17 cellular contexts compared by ENCODE assay signal in the genomic region with DNA sequence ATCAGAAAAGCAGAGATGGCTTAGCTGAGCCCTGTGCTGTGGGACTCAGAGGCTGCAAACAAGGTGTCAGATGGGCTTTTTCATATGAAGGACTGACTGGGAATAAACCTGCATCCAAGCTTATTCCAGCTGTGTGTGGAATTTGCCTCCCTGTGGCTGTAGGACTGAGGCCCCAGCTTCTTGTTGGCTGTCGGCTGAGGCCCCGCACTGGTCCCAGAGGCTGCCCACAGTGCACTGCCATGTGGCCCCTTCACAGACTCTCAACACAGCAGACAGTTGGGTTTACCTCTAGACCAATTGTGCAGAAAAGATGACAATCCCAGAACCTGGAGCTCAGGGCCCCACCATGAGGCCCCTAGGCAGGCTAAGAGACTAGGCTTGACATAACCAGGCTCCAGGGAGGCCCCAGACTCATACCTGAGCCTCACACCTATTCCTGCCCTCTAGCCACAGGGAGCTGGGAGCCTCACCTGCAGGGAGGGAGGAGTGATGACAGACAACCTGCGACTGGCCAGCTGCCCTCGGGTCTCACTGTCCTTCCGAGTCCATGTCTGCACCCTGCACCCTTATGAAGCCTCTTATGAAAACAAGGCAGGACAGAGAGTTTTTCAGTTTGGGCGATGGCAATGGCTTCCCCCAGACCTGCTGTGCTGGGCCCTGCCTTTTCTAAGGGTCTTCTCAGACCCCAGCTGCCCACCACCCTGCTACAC.
DNase-seq lines count a peak whose midpoint lies in the region; ATAC-seq and TF ChIP-seq lines count a peak whose summit lies in the region.
"Had no signal": no experiment of that assay in that cellular context is flagged by ENCODE, and none has a peak within 500 bp of the region (broad histone marks: within the 10 kb centered on the region; RNA-seq: fewer than 3 reads in every experiment).

No MANE protein-coding gene starts in this region.

- H3K27me3 ChIP-seq in GM23338 (ENCODE audit: insufficient read depth), result no peaks in the 10 kb centered on the region
- no peaks in the 10 kb centered on the region for H3K27me3 ChIP-seq in endodermal cell (ENCODE audit: control insufficient read depth, insufficient read depth, low read length, poor library complexity, severe bottlenecking)
- peaks cover 0 to 39% (median 0%) of the 10 kb centered on the region in 3 donors for H3K27me3 ChIP-seq in stomach

- 87 to 89% methylated on average over 6 of the region's 6 CpGs for WGBS in endodermal cell (ENCODE audit: insufficient coverage in 1 of 2, insufficient read length in 1 of 2), 2 experiments
- 81 to 90% (median 84%) methylated on average over 6 of the region's 6 CpGs for WGBS in stomach, 5 donors

- TF ChIP-seq POLR2A in stomach (IDR thresholded peaks at IDR 0.05), result no peak

- peaks cover 50% of the 10 kb centered on the region for H3K9me3 Mint-ChIP-seq in GM23338
- peaks cover 27% of the 10 kb centered on the region for H3K9me3 Mint-ChIP-seq in endodermal cell

- H3K36me3 Mint-ChIP-seq in GM23338 (ENCODE audit: low read depth) (peaks cover 11% of the 10 kb centered on the region; the same call in 1 of the 3 replicates), endodermal cell (ENCODE audit: low read depth) (peaks cover 2% of the 10 kb centered on the region)

- no peaks in the 10 kb centered on the region for H3F3A ChIP-seq in GM23338 (replicated peaks; ENCODE audit: low read depth)

- H3K4me1 ChIP-seq in GM23338 (ENCODE audit: insufficient read depth) (no peaks in the 10 kb centered on the region), endodermal cell (ENCODE audit: control insufficient read depth, insufficient read depth, low read length) (no peaks in the 10 kb centered on the region), stomach (no peaks in the 10 kb centered on the region)

- DNase-seq in GM23338 (ENCODE audit: low spot score) (no peak), endodermal cell (peak; percentile 73), stomach (peak; percentile 7), NCI-H2227 treated with DMSO at 0.1 percent for 48 hours (lab: John Stamatoyannopoulos, UW) (no peak), NCI-H526 (lab: John Stamatoyannopoulos, UW) (no peak)
- DNase-seq in stimulated activated CD4-positive, alpha-beta T cell treated with anti-CD3 and anti-CD28 coated beads, Interleukin-2, amount 100 ng/mL, for 48 hours, result no peak
- DNase-seq: C1 segment of cervical spinal cord; Calu3; CD4-positive, alpha-beta memory T cell; COR-L47; DMS 273 treated with DMSO at 0.1 percent for 48 hours; DMS79; EL; GDM1; GM23248; HCEC 1CT had no signal

- no peaks in the 10 kb centered on the region for H3K27me3 Mint-ChIP-seq in GM23338 (ENCODE audit: insufficient read depth, low read depth, poor library complexity)
- peaks cover 2% of the 10 kb centered on the region for H3K27me3 Mint-ChIP-seq in endodermal cell (ENCODE audit: insufficient read depth)

- H3K4me1 Mint-ChIP-seq in GM23338 (no peaks in the 10 kb centered on the region), endodermal cell (no peaks in the 10 kb centered on the region)

- H4K20me1 ChIP-seq in GM23338 (replicated peaks; ENCODE audit: insufficient read depth), result no peaks in the 10 kb centered on the region

- H2AFZ ChIP-seq in GM23338, result no peak overlapping the region
- H2AFZ ChIP-seq: GM23248 had no signal

- no peak overlapping the region for H3K9ac ChIP-seq in endodermal cell (ENCODE audit: extremely low read depth, low read length, poor library complexity, severe bottlenecking)
- H3K9ac ChIP-seq: GM23248 had no signal

- H3K27ac ChIP-seq in GM23338 (ENCODE audit: low read depth) (no peak overlapping the region), endodermal cell (ENCODE audit: low read depth, low read length) (no peak overlapping the region), stomach (no peak overlapping the region)
- H3K27ac ChIP-seq: GM23248 had no signal

- H3K9me3 ChIP-seq in endodermal cell (ENCODE audit: control insufficient read depth, low read length) (peaks cover 13% of the 10 kb centered on the region), stomach (peaks cover 8 to 16% (median 14%) of the 10 kb centered on the region in 4 donors)

- no peak overlapping the region for H3K27ac Mint-ChIP-seq in GM23338
- H3K27ac Mint-ChIP-seq in endodermal cell, result no peak overlapping the region
- H3K27ac Mint-ChIP-seq: CD4-positive, alpha-beta memory T cell had no signal

- ATAC-seq in GM23338, result peak; percentile 61; the same call in 2 of the 3 replicates
- ATAC-seq: GM12878 had no signal

- H3K4me3 ChIP-seq in GM23338, result no peak overlapping the region
- no peak overlapping the region for H3K4me3 ChIP-seq in endodermal cell (ENCODE audit: low read length)
- no peak overlapping the region for H3K4me3 ChIP-seq in stomach
- H3K4me3 ChIP-seq: GM12878, GM23248 had no signal

- H3K36me3 ChIP-seq in GM23338 (ENCODE audit: insufficient read depth) (no peaks in the 10 kb centered on the region; the same call in 1 of the 2 replicates), endodermal cell (ENCODE audit: control insufficient read depth, insufficient read depth, low read length) (no peaks in the 10 kb centered on the region), stomach (no peaks in the 10 kb centered on the region)

- intact Hi-C loops in stomach (cut with DNase I; ENCODE audit: low total_unique reads), result no loop called here

- H3K4me3 Mint-ChIP-seq in GM23338 (no peak overlapping the region), endodermal cell (no peak overlapping the region)

- H3K4me2 ChIP-seq in GM23338, result no peak overlapping the region

- H3K9me2 ChIP-seq in GM23338 (ENCODE audit: insufficient read depth), result no peaks in the 10 kb centered on the region

- H3K79me2 ChIP-seq in GM23338 (replicated peaks; ENCODE audit: insufficient read depth), result no peaks in the 10 kb centered on the region

- no peak for TF ChIP-seq EP300 in stomach (IDR thresholded peaks at IDR 0.05)

- TF ChIP-seq CTCF in GM23338 (conservative IDR thresholded peaks at IDR 0.05; ENCODE audit: low read depth in 2 of 2) (no peak), endodermal cell (conservative IDR thresholded peaks at IDR 0.05) (no peak), stomach (IDR thresholded peaks at IDR 0.05) (no peak)

TF ChIP-seq in GM23338, 12 proteins besides CTCF, POLR2A, EP300 and RAD21 (continues in another document):
- TF ChIP-seq ZNF331 (CRISPR knock-in tag; IDR thresholded peaks at IDR 0.05; ENCODE audit: low read depth) (no peak), JUNB (IDR thresholded peaks at IDR 0.05; ENCODE audit: unreplicated experiment) (no peak), EZH2 (IDR thresholded peaks at IDR 0.05; ENCODE audit: low read depth, unreplicated experiment) (no peak), NANOG (IDR thresholded peaks at IDR 0.05; ENCODE audit: borderline replicate concordance) (no peak)
- TF ChIP-seq, protein P1, sequence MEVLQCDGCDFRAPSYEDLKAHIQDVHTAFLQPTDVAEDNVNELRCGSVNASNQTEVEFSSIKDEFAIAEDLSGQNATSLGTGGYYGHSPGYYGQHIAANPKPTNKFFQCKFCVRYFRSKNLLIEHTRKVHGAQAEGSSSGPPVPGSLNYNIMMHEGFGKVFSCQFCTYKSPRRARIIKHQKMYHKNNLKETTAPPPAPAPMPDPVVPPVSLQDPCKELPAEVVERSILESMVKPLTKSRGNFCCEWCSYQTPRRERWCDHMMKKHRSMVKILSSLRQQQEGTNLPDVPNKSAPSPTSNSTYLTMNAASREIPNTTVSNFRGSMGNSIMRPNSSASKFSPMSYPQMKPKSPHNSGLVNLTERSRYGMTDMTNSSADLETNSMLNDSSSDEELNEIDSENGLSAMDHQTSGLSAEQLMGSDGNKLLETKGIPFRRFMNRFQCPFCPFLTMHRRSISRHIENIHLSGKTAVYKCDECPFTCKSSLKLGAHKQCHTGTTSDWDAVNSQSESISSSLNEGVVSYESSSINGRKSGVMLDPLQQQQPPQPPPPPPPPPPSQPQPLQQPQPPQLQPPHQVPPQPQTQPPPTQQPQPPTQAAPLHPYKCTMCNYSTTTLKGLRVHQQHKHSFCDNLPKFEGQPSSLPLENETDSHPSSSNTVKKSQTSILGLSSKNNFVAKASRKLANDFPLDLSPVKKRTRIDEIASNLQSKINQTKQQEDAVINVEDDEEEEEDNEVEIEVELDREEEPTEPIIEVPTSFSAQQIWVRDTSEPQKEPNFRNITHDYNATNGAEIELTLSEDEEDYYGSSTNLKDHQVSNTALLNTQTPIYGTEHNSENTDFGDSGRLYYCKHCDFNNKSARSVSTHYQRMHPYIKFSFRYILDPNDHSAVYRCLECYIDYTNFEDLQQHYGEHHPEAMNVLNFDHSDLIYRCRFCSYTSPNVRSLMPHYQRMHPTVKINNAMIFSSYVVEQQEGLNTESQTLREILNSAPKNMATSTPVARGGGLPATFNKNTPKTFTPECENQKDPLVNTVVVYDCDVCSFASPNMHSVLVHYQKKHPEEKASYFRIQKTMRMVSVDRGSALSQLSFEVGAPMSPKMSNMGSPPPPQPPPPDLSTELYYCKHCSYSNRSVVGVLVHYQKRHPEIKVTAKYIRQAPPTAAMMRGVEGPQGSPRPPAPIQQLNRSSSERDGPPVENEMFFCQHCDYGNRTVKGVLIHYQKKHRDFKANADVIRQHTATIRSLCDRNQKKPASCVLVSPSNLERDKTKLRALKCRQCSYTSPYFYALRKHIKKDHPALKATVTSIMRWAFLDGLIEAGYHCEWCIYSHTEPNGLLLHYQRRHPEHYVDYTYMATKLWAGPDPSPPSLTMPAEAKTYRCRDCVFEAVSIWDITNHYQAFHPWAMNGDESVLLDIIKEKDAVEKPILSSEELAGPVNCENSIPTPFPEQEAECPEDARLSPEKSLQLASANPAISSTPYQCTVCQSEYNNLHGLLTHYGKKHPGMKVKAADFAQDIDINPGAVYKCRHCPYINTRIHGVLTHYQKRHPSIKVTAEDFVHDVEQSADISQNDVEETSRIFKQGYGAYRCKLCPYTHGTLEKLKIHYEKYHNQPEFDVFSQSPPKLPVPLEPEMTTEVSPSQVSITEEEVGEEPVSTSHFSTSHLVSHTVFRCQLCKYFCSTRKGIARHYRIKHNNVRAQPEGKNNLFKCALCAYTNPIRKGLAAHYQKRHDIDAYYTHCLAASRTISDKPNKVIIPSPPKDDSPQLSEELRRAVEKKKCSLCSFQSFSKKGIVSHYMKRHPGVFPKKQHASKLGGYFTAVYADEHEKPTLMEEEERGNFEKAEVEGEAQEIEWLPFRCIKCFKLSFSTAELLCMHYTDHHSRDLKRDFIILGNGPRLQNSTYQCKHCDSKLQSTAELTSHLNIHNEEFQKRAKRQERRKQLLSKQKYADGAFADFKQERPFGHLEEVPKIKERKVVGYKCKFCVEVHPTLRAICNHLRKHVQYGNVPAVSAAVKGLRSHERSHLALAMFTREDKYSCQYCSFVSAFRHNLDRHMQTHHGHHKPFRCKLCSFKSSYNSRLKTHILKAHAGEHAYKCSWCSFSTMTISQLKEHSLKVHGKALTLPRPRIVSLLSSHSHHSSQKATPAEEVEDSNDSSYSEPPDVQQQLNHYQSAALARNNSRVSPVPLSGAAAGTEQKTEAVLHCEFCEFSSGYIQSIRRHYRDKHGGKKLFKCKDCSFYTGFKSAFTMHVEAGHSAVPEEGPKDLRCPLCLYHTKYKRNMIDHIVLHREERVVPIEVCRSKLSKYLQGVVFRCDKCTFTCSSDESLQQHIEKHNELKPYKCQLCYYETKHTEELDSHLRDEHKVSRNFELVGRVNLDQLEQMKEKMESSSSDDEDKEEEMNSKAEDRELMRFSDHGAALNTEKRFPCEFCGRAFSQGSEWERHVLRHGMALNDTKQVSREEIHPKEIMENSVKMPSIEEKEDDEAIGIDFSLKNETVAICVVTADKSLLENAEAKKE (CRISPR knock-in tag; IDR thresholded peaks at IDR 0.05), result no peak

Comparison
In these comparisons a context has a peak if more than half of its experiments do, and no peak if none do; other contexts are left out.
1. DNase-seq: peak in endodermal cell (single experiment) and stomach (single experiment); none in GM23338 (single experiment), NCI-H2227 treated with DMSO at 0.1 percent for 48 hours (single experiment), stimulated activated CD4-positive, alpha-beta T cell treated with anti-CD3 and anti-CD28 coated beads, Interleukin-2, amount 100 ng/mL, for 48 hours (0 of 2) and NCI-H526 (0 of 2).